8 cellular contexts compared by ENCODE assay signal in genomic region chr1:39398278-39399010, GRCh38.
DNase-seq lines count a peak whose midpoint lies in the region; ATAC-seq and TF ChIP-seq lines count a peak whose summit lies in the region.

No MANE protein-coding gene starts in this region.

- H3K9me3 ChIP-seq in esophagus muscularis mucosa (no peaks in the 10 kb centered on the region), upper lobe of right lung (no peaks in the 10 kb centered on the region)

- peak overlapping the region; percentile 73 to 85 (median 81) for H3K27ac ChIP-seq in esophagus muscularis mucosa (replicated peaks in 1 of 4)
- peak overlapping the region; percentile 37 for H3K27ac ChIP-seq in upper lobe of right lung

- H3K4me1 ChIP-seq in esophagus muscularis mucosa (peaks cover 48 to 64% (median 63%) of the 10 kb centered on the region in 4 donors), upper lobe of right lung (peaks cover 73% of the 10 kb centered on the region)

- H3K36me3 ChIP-seq in esophagus muscularis mucosa = no peaks in the 10 kb centered on the region
- peaks cover 12% of the 10 kb centered on the region for H3K36me3 ChIP-seq in upper lobe of right lung

- ATAC-seq in natural killer cell (peak; percentile 65 to 74 (median 68)), upper lobe of right lung (peak; percentile 97), GM18868 (IDR thresholded peaks at IDR 0.05; ENCODE audit: unreplicated experiment) (no peak)

- no peak for TF ChIP-seq CTCF in Calu3 (IDR thresholded peaks at IDR 0.05; ENCODE audit: unreplicated experiment)
- TF ChIP-seq CTCF in esophagus muscularis mucosa (IDR thresholded peaks at IDR 0.05) = peak in 1 of 3 experiments; percentile 8
- TF ChIP-seq CTCF in natural killer cell (IDR thresholded peaks at IDR 0.05) = no peak
- TF ChIP-seq CTCF in upper lobe of right lung (IDR thresholded peaks at IDR 0.05) = no peak

- peaks cover 37% of the 10 kb centered on the region for H3K36me3 Mint-ChIP-seq in Calu3 (ENCODE audit: insufficient read depth, unreplicated experiment)
- H3K36me3 Mint-ChIP-seq in activated CD4-positive, alpha-beta T cell treated with anti-CD3 and anti-CD28 coated beads, Interleukin-2, amount 10 ng/mL, durations not matched to agents 7 days and 5 days (ENCODE audit: low read depth) = peaks cover 52% of the 10 kb centered on the region
- no peaks in the 10 kb centered on the region for H3K36me3 Mint-ChIP-seq in natural killer cell

- H3K4me3 Mint-ChIP-seq in Calu3 (ENCODE audit: low read depth, unreplicated experiment) = peak overlapping the region; percentile 40
- no peak overlapping the region for H3K4me3 Mint-ChIP-seq in activated CD4-positive, alpha-beta T cell treated with anti-CD3 and anti-CD28 coated beads, Interleukin-2, amount 10 ng/mL, durations not matched to agents 7 days and 5 days
- H3K4me3 Mint-ChIP-seq in natural killer cell = peak overlapping the region; percentile 38

- H3K4me3 ChIP-seq in esophagus muscularis mucosa (peak overlapping the region in 2 of 4 donors; percentile 10 to 24), upper lobe of right lung (no peak overlapping the region)

- TF ChIP-seq EP300 in Ishikawa (IDR thresholded peaks at IDR 0.05; ENCODE audit: borderline replicate concordance) (peak; percentile 99), esophagus muscularis mucosa (IDR thresholded peaks at IDR 0.05) (no peak)

- H3K27me3 Mint-ChIP-seq in Calu3 (ENCODE audit: unreplicated experiment) (no peaks in the 10 kb centered on the region), natural killer cell (ENCODE audit: low read depth in 2 of 2) (no peaks in the 10 kb centered on the region)
- no peaks in the 10 kb centered on the region for H3K27me3 Mint-ChIP-seq in activated CD4-positive, alpha-beta T cell treated with anti-CD3 and anti-CD28 coated beads, Interleukin-2, amount 10 ng/mL, durations not matched to agents 7 days and 5 days

- H3K9me3 Mint-ChIP-seq in Calu3 (ENCODE audit: low read depth, unreplicated experiment) = peaks cover 3% of the 10 kb centered on the region
- no peaks in the 10 kb centered on the region for H3K9me3 Mint-ChIP-seq in activated CD4-positive, alpha-beta T cell treated with anti-CD3 and anti-CD28 coated beads, Interleukin-2, amount 10 ng/mL, durations not matched to agents 7 days and 5 days
- H3K9me3 Mint-ChIP-seq in natural killer cell = no peaks in the 10 kb centered on the region

- DNase-seq in Calu3 (peak; percentile 91), esophagus muscularis mucosa (ENCODE audit: extremely low spot score) (no peak), natural killer cell (no peak), upper lobe of right lung (peak; percentile 70), cerebellar nuclear complex (lab: John Stamatoyannopoulos, UW) (no peak)
- DNase-seq in activated CD4-positive, alpha-beta T cell treated with anti-CD3 and anti-CD28 coated beads, Interleukin-2, amount 10 ng/mL, durations not matched to agents 7 days and 5 days = no peak

- intact Hi-C loops in Calu3 (cut with micrococcal nuclease; ENCODE audit: unreplicated experiment) (loop anchor here (1.0 to 10.0 kb wide), 3 partner anchors 9 to 1384 kb away; partner anchors contain the start of gene UTP11), esophagus muscularis mucosa (cut with DNase I) (no loop called here), natural killer cell (cut with micrococcal nuclease) (no loop called here), upper lobe of right lung (cut with DNase I) (no loop called here)

- CTCF ChIA-PET in Calu3 (lab: Charles Lee) = interaction anchor here (0.6 to 2.9 kb wide), 6 partner anchors 9 to 300 kb away, joined by 3 to 30 read pairs (median 6); no protein-coding TSS in a partner anchor
- CTCF ChIA-PET in activated CD4-positive, alpha-beta T cell treated with anti-CD3 and anti-CD28 coated beads, Interleukin-2, amount 10 ng/mL, durations not matched to agents 7 days and 5 days (lab: Charles Lee) = interaction anchor here (0.6 to 1.5 kb wide), 10 partner anchors 9 to 348 kb away, joined by 3 to 5 read pairs (median 3); no protein-coding TSS in a partner anchor

- no TSS peak for BruUV-seq in Calu3 (replicated peaks; lab: Mats Ljungman, UMichigan)

- H3K27ac Mint-ChIP-seq in Calu3 (ENCODE audit: unreplicated experiment) (peak overlapping the region; percentile 94), natural killer cell (peak overlapping the region; percentile 79 to 81)
- peak overlapping the region; percentile 82 for H3K27ac Mint-ChIP-seq in activated CD4-positive, alpha-beta T cell treated with anti-CD3 and anti-CD28 coated beads, Interleukin-2, amount 10 ng/mL, durations not matched to agents 7 days and 5 days

- H3K27me3 ChIP-seq in esophagus muscularis mucosa (no peaks in the 10 kb centered on the region), upper lobe of right lung (no peaks in the 10 kb centered on the region)

- 30% methylated on average over 6 of the region's 6 CpGs for WGBS in esophagus muscularis mucosa

- H3K4me1 Mint-ChIP-seq in Calu3 (ENCODE audit: low read depth, unreplicated experiment) = peaks cover 81% of the 10 kb centered on the region
- peaks cover 57% of the 10 kb centered on the region for H3K4me1 Mint-ChIP-seq in activated CD4-positive, alpha-beta T cell treated with anti-CD3 and anti-CD28 coated beads, Interleukin-2, amount 10 ng/mL, durations not matched to agents 7 days and 5 days
- peaks cover 61 to 74% of the 10 kb centered on the region in 2 donors for H3K4me1 Mint-ChIP-seq in natural killer cell

- POLR2A ChIA-PET in activated CD4-positive, alpha-beta T cell treated with anti-CD3 and anti-CD28 coated beads, Interleukin-2, amount 10 ng/mL, durations not matched to agents 7 days and 5 days (lab: Charles Lee) = no interaction called here

- TF ChIP-seq POLR2A in esophagus muscularis mucosa (IDR thresholded peaks at IDR 0.05; ENCODE audit: low read depth) = no peak

- TF ChIP-seq RAD21 in Ishikawa (IDR thresholded peaks at IDR 0.05; ENCODE audit: low read depth) = peak; percentile 44

TF ChIP-seq in Ishikawa, 13 proteins besides CTCF, POLR2A, EP300 and RAD21:
- TF ChIP-seq FOXM1 (IDR thresholded peaks at IDR 0.05; ENCODE audit: borderline replicate concordance, low read depth) (peak; percentile 98), TAF1 (IDR thresholded peaks at IDR 0.05; ENCODE audit: low read depth) (no peak), MAX (IDR thresholded peaks at IDR 0.05) (peak; percentile 82), CREB1 (IDR thresholded peaks at IDR 0.05; ENCODE audit: low read depth) (0 out of 2 replicates have a peak, but pooled peaks have one; percentile 38), TEAD4 (IDR thresholded peaks at IDR 0.05) (peak; percentile 98), YY1 (IDR thresholded peaks at IDR 0.05; ENCODE audit: low read depth) (peak; percentile 68; the same call in 1 of the 2 replicates), REST (IDR thresholded peaks at IDR 0.05; ENCODE audit: low read depth) (no peak), EGR1 (IDR thresholded peaks at IDR 0.05) (no peak), TCF12 (IDR thresholded peaks at IDR 0.05; ENCODE audit: low read depth) (peak; percentile 99), NFIC (IDR thresholded peaks at IDR 0.05) (peak; percentile 95), CEBPB (IDR thresholded peaks at IDR 0.05) (peak; percentile 91), USF1 (IDR thresholded peaks at IDR 0.05) (no peak), ZBTB7A (IDR thresholded peaks at IDR 0.05; ENCODE audit: low read depth) (no peak)

Comparison
In these comparisons a context has a peak if more than half of its experiments do, and no peak if none do; other contexts are left out.
1. DNase-seq: peak in Calu3 (single experiment) and upper lobe of right lung (single experiment); none in activated CD4-positive, alpha-beta T cell treated with anti-CD3 and anti-CD28 coated beads, Interleukin-2, amount 10 ng/mL, durations not matched to agents 7 days and 5 days (single experiment), esophagus muscularis mucosa (single experiment), natural killer cell (single experiment) and cerebellar nuclear complex (0 of 2).
2. Peak in every context shown above with its lines, with median percentiles within 50 percentile points of each other: H3K27ac Mint-ChIP-seq.